ENCODE assay signal across 11 cellular contexts in genomic region chr3:129616713-129617112, GRCh38. TPM values are rescaled to one million over a fixed set of nuclear protein-coding genes. Genes with fewer than 3 reads are reported as not detected.
DNase-seq lines count a peak whose midpoint lies in the region; ATAC-seq and TF ChIP-seq lines count a peak whose summit lies in the region.
"Had no signal": no experiment of that assay in that cellular context is flagged by ENCODE, and none has a peak within 500 bp of the region (broad histone marks: within the 10 kb centered on the region; RNA-seq: fewer than 3 reads in every experiment).

No MANE protein-coding gene starts in this region.

- H3K9me3 ChIP-seq in BLaER1 treated with 17β-estradiol and CSF1 and Interleukin-3, amounts not matched to agents 10 nM and 100 nM (replicated peaks in 1 of 11): no peaks in the 10 kb centered on the region
- H3K9me3 ChIP-seq in fibroblast of lung (ENCODE audit: control insufficient read depth, insufficient read depth, low read depth, low read length): no peaks in the 10 kb centered on the region
- H3K9me3 ChIP-seq in osteoblast (ENCODE audit: low read depth, low read length): no peaks in the 10 kb centered on the region

- DNase-seq in M059J (ENCODE audit: low read depth): peak; percentile 43
- DNase-seq in fibroblast of lung (ENCODE audit: low read depth in 2 of 2): peak; percentile 50 to 55
- DNase-seq in osteoblast (ENCODE audit: insufficient read length, low spot score, missing footprints): peak; percentile 96
- no peak for DNase-seq in NCI-H69 (lab: John Stamatoyannopoulos, UW)
- DNase-seq in effector memory CD8-positive, alpha-beta T cell: no peak
- DNase-seq: NCI-H82 had no signal

- no peaks in the 10 kb centered on the region for H3K27me3 ChIP-seq in BLaER1 treated with 17β-estradiol and CSF1 and Interleukin-3, amounts not matched to agents 10 nM and 100 nM
- H3K27me3 ChIP-seq in fibroblast of lung (ENCODE audit: control insufficient read depth, insufficient read depth, low read length) (no peaks in the 10 kb centered on the region), osteoblast (ENCODE audit: insufficient read depth, low read length) (no peaks in the 10 kb centered on the region)

- peaks cover 9 to 17% of the 10 kb centered on the region in 2 donors for H3K4me1 Mint-ChIP-seq in effector memory CD8-positive, alpha-beta T cell (ENCODE audit: low read depth in 2 of 2)

- ATAC-seq in GM21447 (IDR thresholded peaks at IDR 0.05; ENCODE audit: unreplicated experiment): no peak
- ATAC-seq in effector memory CD8-positive, alpha-beta T cell (replicated peaks): no peak
- ATAC-seq in GM21576 (IDR thresholded peaks at IDR 0.05; ENCODE audit: unreplicated experiment): no peak

- no peaks in the 10 kb centered on the region for H3K36me3 Mint-ChIP-seq in effector memory CD8-positive, alpha-beta T cell (ENCODE audit: insufficient read depth)
- H3K36me3 Mint-ChIP-seq: activated naive CD4-positive, alpha-beta T cell treated with anti-CD3 and anti-CD28 coated beads, Interleukin-2, amount 50 U/mL, for 24 hours had no signal

- H3K9ac ChIP-seq in BLaER1 treated with 17β-estradiol and CSF1 and Interleukin-3, amounts not matched to agents 10 nM and 100 nM: peak overlapping the region in 10 of 11 experiments; percentile 15 to 68 (median 52); a peak in 17 of 22 replicates
- H3K9ac ChIP-seq in fibroblast of lung (ENCODE audit: insufficient read depth, low read length): no peak overlapping the region

- peak overlapping the region; percentile 84 to 100 (median 97) for H3K4me2 ChIP-seq in BLaER1 treated with 17β-estradiol and CSF1 and Interleukin-3, amounts not matched to agents 10 nM and 100 nM
- no peak overlapping the region for H3K4me2 ChIP-seq in fibroblast of lung (ENCODE audit: extremely low read depth, insufficient read depth, low read length)
- no peak overlapping the region for H3K4me2 ChIP-seq in osteoblast (ENCODE audit: insufficient read depth, low read length)

- no peaks in the 10 kb centered on the region for H3K9me3 Mint-ChIP-seq in effector memory CD8-positive, alpha-beta T cell
- H3K9me3 Mint-ChIP-seq: activated naive CD4-positive, alpha-beta T cell treated with anti-CD3 and anti-CD28 coated beads, Interleukin-2, amount 50 U/mL, for 24 hours had no signal

- H2AFZ ChIP-seq in fibroblast of lung (ENCODE audit: low read length) (no peak overlapping the region), osteoblast (ENCODE audit: low read length) (peak overlapping the region; percentile 43)

- H3K4me3 ChIP-seq in BLaER1 treated with 17β-estradiol and CSF1 and Interleukin-3, amounts not matched to agents 10 nM and 100 nM: peak overlapping the region in 2 of 10 experiments; percentile 5 to 6; a peak in 2 of 20 replicates
- H3K4me3 ChIP-seq in fibroblast of lung (replicated peaks in 1 of 4; ENCODE audit: control extremely low read depth in 1 of 4, insufficient read depth in 1 of 4, low read depth in 3 of 4, low read length in 4 of 4) (no peak overlapping the region), osteoblast (ENCODE audit: insufficient read depth, low read length) (no peak overlapping the region)

- no peaks in the 10 kb centered on the region for H3K36me3 ChIP-seq in BLaER1 treated with 17β-estradiol and CSF1 and Interleukin-3, amounts not matched to agents 10 nM and 100 nM
- H3K36me3 ChIP-seq in fibroblast of lung (ENCODE audit: control insufficient read depth, insufficient read depth, low read length): no peaks in the 10 kb centered on the region
- no peaks in the 10 kb centered on the region for H3K36me3 ChIP-seq in osteoblast (ENCODE audit: insufficient read depth, low read length)

- H3K4me3 Mint-ChIP-seq in effector memory CD8-positive, alpha-beta T cell: no peak overlapping the region
- H3K4me3 Mint-ChIP-seq: activated naive CD4-positive, alpha-beta T cell treated with anti-CD3 and anti-CD28 coated beads, Interleukin-2, amount 50 U/mL, for 24 hours had no signal

- H3K79me2 ChIP-seq in fibroblast of lung (ENCODE audit: control insufficient read depth, insufficient read depth, low read length): no peaks in the 10 kb centered on the region
- no peaks in the 10 kb centered on the region for H3K79me2 ChIP-seq in osteoblast (ENCODE audit: insufficient read depth, low read length)

- peak overlapping the region; percentile 50 to 83 (median 72) for H3K27ac ChIP-seq in BLaER1 treated with 17β-estradiol and CSF1 and Interleukin-3, amounts not matched to agents 10 nM and 100 nM
- H3K27ac ChIP-seq in fibroblast of lung (ENCODE audit: insufficient read depth, low read length): no peak overlapping the region
- peak overlapping the region; percentile 12 for H3K27ac ChIP-seq in osteoblast (ENCODE audit: low read depth, low read length)
- H3K27ac ChIP-seq: VCaP had no signal

- no peaks in the 10 kb centered on the region for H4K20me1 ChIP-seq in BLaER1 treated with 17β-estradiol and CSF1 and Interleukin-3, amounts not matched to agents 10 nM and 100 nM
- H4K20me1 ChIP-seq in fibroblast of lung (ENCODE audit: control insufficient read depth, extremely low read depth, insufficient read depth, low read length) (no peaks in the 10 kb centered on the region), osteoblast (ENCODE audit: insufficient read depth, low read length) (no peaks in the 10 kb centered on the region)

- TF ChIP-seq CTCF in fibroblast of lung (conservative IDR thresholded peaks at IDR 0.05 in 1 of 2, IDR thresholded peaks at IDR 0.05 in 1 of 2; ENCODE audit: low read depth in 1 of 2, low read length in 2 of 2) (no peak), osteoblast (IDR thresholded peaks at IDR 0.05; ENCODE audit: extremely low read depth, low read depth, low read length) (no peak)

- H3K27me3 Mint-ChIP-seq in effector memory CD8-positive, alpha-beta T cell: peaks cover 9% of the 10 kb centered on the region in 2 donors
- H3K27me3 Mint-ChIP-seq: activated naive CD4-positive, alpha-beta T cell treated with anti-CD3 and anti-CD28 coated beads, Interleukin-2, amount 50 U/mL, for 24 hours had no signal

- peak overlapping the region in 1 of 2 donors; percentile 5 for H3K27ac Mint-ChIP-seq in effector memory CD8-positive, alpha-beta T cell
- H3K27ac Mint-ChIP-seq: activated naive CD4-positive, alpha-beta T cell treated with anti-CD3 and anti-CD28 coated beads, Interleukin-2, amount 50 U/mL, for 24 hours had no signal

- H3K4me1 ChIP-seq in BLaER1 treated with 17β-estradiol and CSF1 and Interleukin-3, amounts not matched to agents 10 nM and 100 nM: peaks cover 93 to 100% (median 99%) of the 10 kb centered on the region in 10 experiments
- peaks cover 8% of the 10 kb centered on the region for H3K4me1 ChIP-seq in fibroblast of lung (ENCODE audit: control insufficient read depth, extremely low read depth, insufficient read depth, low read length)
- H3K4me1 ChIP-seq in osteoblast (ENCODE audit: insufficient read depth, low read length): peaks cover 28% of the 10 kb centered on the region

RNA-seq across cellular contexts. Expression of gene PLXND1, which starts 10.2 kb away (rescaled TPM):
- total RNA-seq in M059J (2014; rRNA removed; shearing (Covaris generic)): 76.9 and 126 TPM in 2 replicates
- total RNA-seq in fibroblast of lung (76.8 and 109 TPM in 2 replicates), osteoblast (126 and 134 TPM in 2 replicates)
- 41.0 and 89.6 TPM in 2 replicates for polyA plus RNA-seq in fibroblast of lung
- 70.9 and 230 TPM in 2 replicates for polyA plus RNA-seq in fibroblast of lung (2012)
- 139 and 579 TPM in 2 replicates for polyA minus RNA-seq in fibroblast of lung (ENCODE audit: low replicate concordance)

Comparison
In these comparisons a context has a peak if more than half of its experiments do, and no peak if none do; other contexts are left out.
1. H3K4me2 ChIP-seq: peak in BLaER1 treated with 17β-estradiol and CSF1 and Interleukin-3, amounts not matched to agents 10 nM and 100 nM (11 of 11); none in fibroblast of lung (single experiment) and osteoblast (single experiment).
2. DNase-seq: peak in M059J (single experiment), fibroblast of lung (2 of 2) and osteoblast (single experiment); none in NCI-H69 (single experiment) and effector memory CD8-positive, alpha-beta T cell (0 of 3).